Comparison of ENCODE assay signal across 12 cellular contexts in genomic region chr15:64847876-64848716, GRCh38. TPM values are rescaled to one million over a fixed set of nuclear protein-coding genes. Genes with fewer than 3 reads are reported as not detected.
DNase-seq lines count a peak whose midpoint lies in the region; ATAC-seq, FAIRE-seq and TF ChIP-seq lines count a peak whose summit lies in the region.
"Had no signal": no experiment of that assay in that cellular context is flagged by ENCODE, and none has a peak within 500 bp of the region (broad histone marks: within the 10 kb centered on the region; RNA-seq: fewer than 3 reads in every experiment).

No MANE protein-coding gene starts in this region.

- WGBS in esophagus squamous epithelium, 2 donors, result 82 to 83% methylated on average over 7 to 8 of the region's 8 CpGs

- peaks cover 61 to 100% (median 77%) of the 10 kb centered on the region in 3 donors for H3K4me1 ChIP-seq in esophagus squamous epithelium
- H3K4me1 ChIP-seq in osteoblast (ENCODE audit: insufficient read depth, low read length), result peaks cover 43% of the 10 kb centered on the region

- in situ Hi-C loops in GM13976 (cut with MboI; ENCODE audit: low sequenced_read_pairs, unreplicated experiment), result no loop called here

- H3K27ac Mint-ChIP-seq in CD4-positive, alpha-beta T cell, result peak overlapping the region; percentile 21
- H3K27ac Mint-ChIP-seq in IgD-negative memory B cell, result peak overlapping the region in 2 of 3 donors; percentile 45 to 67

- H3K27ac ChIP-seq in CD4-positive, alpha-beta T cell (ENCODE audit: low read depth, low read length), result no peak overlapping the region
- H3K27ac ChIP-seq in esophagus squamous epithelium (peak overlapping the region; percentile 49 to 96 (median 86)), osteoblast (ENCODE audit: low read depth, low read length) (peak overlapping the region; percentile 17)

- H3K36me3 ChIP-seq in esophagus squamous epithelium (peaks cover 0 to 37% (median 4%) of the 10 kb centered on the region in 3 donors), osteoblast (ENCODE audit: insufficient read depth, low read length) (peaks cover 23% of the 10 kb centered on the region)

- TF ChIP-seq POLR2A in esophagus squamous epithelium (IDR thresholded peaks at IDR 0.05), result no peak

- no peak for DNase-seq in CD4-positive, alpha-beta T cell
- DNase-seq in esophagus squamous epithelium (lab: John Stamatoyannopoulos, UW) (no peak), osteoblast (ENCODE audit: insufficient read length, low spot score, missing footprints) (no peak), KG1 (lab: John Stamatoyannopoulos, UW) (no peak), RCC 7860 (ENCODE audit: low spot score) (no peak), kidney tubule cell (ENCODE audit: low spot score) (no peak), GM13976 (ENCODE audit: low spot score) (no peak)
- DNase-seq: activated CD8-positive, alpha-beta memory T cell treated with anti-CD3 and anti-CD28 coated beads, Interleukin-2, amount 50 U/mL, for 48 hours; amygdala; stimulated activated CD4-positive, alpha-beta T cell treated with anti-CD3 and anti-CD28 coated beads, Interleukin-4, amount 100 ng/mL, for 1 hour had no signal

- H3K27me3 ChIP-seq in CD4-positive, alpha-beta T cell (ENCODE audit: control insufficient read depth, insufficient read depth, low read length), result no peaks in the 10 kb centered on the region
- H3K27me3 ChIP-seq in esophagus squamous epithelium (no peaks in the 10 kb centered on the region), osteoblast (ENCODE audit: insufficient read depth, low read length) (no peaks in the 10 kb centered on the region)

- H2AFZ ChIP-seq in osteoblast (ENCODE audit: low read length), result no peak overlapping the region

- no peak for ATAC-seq in CD4-positive, alpha-beta T cell (ENCODE audit: poor library complexity)

- no peak for TF ChIP-seq CTCF in CD4-positive, alpha-beta T cell (IDR thresholded peaks at IDR 0.05)
- TF ChIP-seq CTCF in esophagus squamous epithelium (IDR thresholded peaks at IDR 0.05) (no peak), osteoblast (IDR thresholded peaks at IDR 0.05; ENCODE audit: extremely low read depth, low read depth, low read length) (no peak), GM13976 (IDR thresholded peaks at IDR 0.05; ENCODE audit: borderline replicate concordance, control extremely low read depth, extremely low read depth, insufficient read depth, missing control alignments) (no peak)

- H3K79me2 ChIP-seq in osteoblast (ENCODE audit: insufficient read depth, low read length), result peaks cover 90% of the 10 kb centered on the region

- peaks cover 70% of the 10 kb centered on the region for H3K4me1 Mint-ChIP-seq in CD4-positive, alpha-beta T cell (ENCODE audit: low read depth)
- peaks cover 47 to 63% (median 57%) of the 10 kb centered on the region in 3 donors for H3K4me1 Mint-ChIP-seq in IgD-negative memory B cell

- H3K4me3 Mint-ChIP-seq in CD4-positive, alpha-beta T cell, result no peak overlapping the region
- peak overlapping the region; percentile 27 to 85 (median 58) for H3K4me3 Mint-ChIP-seq in IgD-negative memory B cell

- H3K36me3 Mint-ChIP-seq in CD4-positive, alpha-beta T cell (ENCODE audit: low read depth), result peaks cover 66% of the 10 kb centered on the region
- H3K36me3 Mint-ChIP-seq in IgD-negative memory B cell, result peaks cover 5% of the 10 kb centered on the region

- peaks cover 44% of the 10 kb centered on the region for H4K20me1 ChIP-seq in osteoblast (ENCODE audit: insufficient read depth, low read length)

- intact Hi-C loops in CD4-positive, alpha-beta T cell (cut with DNase I, micrococcal nuclease), result loop anchor here in 1 of 2 experiments (10.0 kb wide), 1 partner anchor 337 kb away; the partner anchor contains the start of gene CLPX
- intact Hi-C loops in esophagus squamous epithelium (cut with DNase I), result loop anchor here (10.0 kb wide), 1 partner anchor 47 kb away; no protein-coding TSS in a partner anchor

- H3K27me3 Mint-ChIP-seq in CD4-positive, alpha-beta T cell, result no peaks in the 10 kb centered on the region
- H3K27me3 Mint-ChIP-seq in IgD-negative memory B cell, result no peaks in the 10 kb centered on the region

- no peaks in the 10 kb centered on the region for H3K9me3 Mint-ChIP-seq in CD4-positive, alpha-beta T cell
- H3K9me3 Mint-ChIP-seq in IgD-negative memory B cell, result no peaks in the 10 kb centered on the region

- CTCF ChIA-PET in CD4-positive, alpha-beta T cell (lab: Charles Lee), result interaction anchor here (1.8 kb wide), 1 partner anchor 47 kb away, joined by 6 read pairs; no protein-coding TSS in a partner anchor

- peak overlapping the region in 1 of 4 donors; percentile 18 for H3K4me3 ChIP-seq in esophagus squamous epithelium
- H3K4me3 ChIP-seq in osteoblast (ENCODE audit: insufficient read depth, low read length), result no peak overlapping the region
- H3K4me3 ChIP-seq: HAP-1 had no signal

- POLR2A ChIA-PET in CD4-positive, alpha-beta T cell (lab: Charles Lee), result interaction anchor here (1.5 to 3.1 kb wide), 2 partner anchors 45 to 47 kb away, joined by 6 to 12 read pairs; no protein-coding TSS in a partner anchor

- H3K4me2 ChIP-seq in osteoblast (ENCODE audit: insufficient read depth, low read length), result no peak overlapping the region

- no peaks in the 10 kb centered on the region for H3K9me3 ChIP-seq in CD4-positive, alpha-beta T cell (ENCODE audit: control insufficient read depth, low read length)
- H3K9me3 ChIP-seq in esophagus squamous epithelium (no peaks in the 10 kb centered on the region), osteoblast (ENCODE audit: low read depth, low read length) (no peaks in the 10 kb centered on the region)
- H3K9me3 ChIP-seq: HAP-1 had no signal

- FAIRE-seq in RCC 7860 (lab: Jason Lieb, UNC), result no peak

RNA-seq across cellular contexts. Expression of gene PLEKHO2, which starts 6.4 kb away (rescaled TPM):
- total RNA-seq in CD4-positive, alpha-beta T cell, result 1 to 10 TPM; 5.6 to 5.9 TPM
- 45.1 TPM for polyA plus RNA-seq in IgD-negative memory B cell
- total RNA-seq in esophagus squamous epithelium (10 to 100 TPM in 1 of 4 donors, 1 to 10 TPM in 3; 5.6 to 18.3 (median 7.2) TPM), osteoblast (38.3 and 41.6 TPM in 2 replicates)

RNA-seq across cellular contexts. Expression of gene PIF1, which starts 22.6 kb away (rescaled TPM):
- under 1 TPM; 0.22 to 0.27 TPM for total RNA-seq in CD4-positive, alpha-beta T cell
- 2.4 TPM for polyA plus RNA-seq in IgD-negative memory B cell
- total RNA-seq in esophagus squamous epithelium (10 to 100 TPM in 1 of 4 donors, 1 to 10 TPM in 3; 1.8 to 17.5 (median 3.8) TPM), osteoblast (6.2 and 9.4 TPM in 2 replicates)
